ENCODE assay signal across 8 cellular contexts in the genomic region with DNA sequence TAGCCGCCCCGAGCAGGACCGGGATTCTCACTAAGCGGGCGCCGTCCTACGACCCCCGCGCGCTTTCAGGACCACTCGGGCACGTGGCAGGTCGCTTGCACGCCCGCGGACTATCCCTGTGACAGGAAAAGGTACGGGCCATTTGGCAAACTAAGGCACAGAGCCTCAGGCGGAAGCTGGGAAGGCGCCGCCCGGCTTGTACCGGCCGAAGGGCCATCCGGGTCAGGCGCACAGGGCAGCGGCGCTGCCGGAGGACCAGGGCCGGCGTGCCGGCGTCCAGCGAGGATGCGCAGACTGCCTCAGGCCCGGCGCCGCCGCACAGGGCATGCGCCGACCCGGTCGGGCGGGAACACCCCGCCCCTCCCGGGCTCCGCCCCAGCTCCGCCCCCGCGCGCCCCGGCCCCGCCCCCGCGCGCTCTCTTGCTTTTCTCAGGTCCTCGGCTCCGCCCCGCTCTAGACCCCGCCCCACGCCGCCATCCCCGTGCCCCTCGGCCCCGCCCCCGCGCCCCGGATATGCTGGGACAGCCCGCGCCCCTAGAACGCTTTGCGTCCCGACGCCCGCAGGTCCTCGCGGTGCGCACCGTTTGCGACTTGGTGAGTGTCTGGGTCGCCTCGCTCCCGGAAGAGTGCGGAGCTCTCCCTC. TPM values are rescaled to one million over a fixed set of nuclear protein-coding genes. Genes with fewer than 3 reads are reported as not detected.
A peak's percentile ranks its signal among the peaks of the same experiment; 100 is the strongest.
DNase-seq lines count a peak whose midpoint lies in the region; ATAC-seq lines count a peak whose summit lies in the region.

A gene (plus strand): TSS at position 539 of the 643 bp plus-strand sequence.

- H3K9me3 ChIP-seq in mononuclear cell (ENCODE audit: low read depth, low read length): no peaks in the 10 kb centered on the region

- no peaks in the 10 kb centered on the region for H3K27me3 ChIP-seq in mononuclear cell (ENCODE audit: insufficient read depth, low read length)

- DNase-seq in NCI-H1694 (lab: John Stamatoyannopoulos, UW) (peak; percentile 20), NCI-H1694 treated with DMSO at 0.1 percent for 48 hours (lab: John Stamatoyannopoulos, UW) (no peak), NCI-H748 treated with DMSO at 0.1 percent for 48 hours (lab: John Stamatoyannopoulos, UW) (peak; percentile 11), activated T-cell treated with anti-CD3 and anti-CD28 coated beads for 1 hour (ENCODE audit: low read depth) (peak; percentile 99), epidermal melanocyte (ENCODE audit: insufficient read length, low spot score) (peak; percentile 84)
- DNase-seq in stimulated activated CD8-positive, alpha-beta memory T cell treated with anti-CD3 and anti-CD28 coated beads, Interleukin-2, amount 100 ng/mL, for 1 hour (ENCODE audit: low read depth in 2 of 2): peak; percentile 98

- peaks cover 17% of the 10 kb centered on the region for H3K4me1 ChIP-seq in mononuclear cell (ENCODE audit: insufficient read depth, low read length)

- peak within 1 kb of the TSS; percentile 68 for H3K4me3 ChIP-seq in mononuclear cell (ENCODE audit: low read length)

- peak; percentile 92 for ATAC-seq in HG02885 (IDR thresholded peaks at IDR 0.05; ENCODE audit: poor library complexity, unreplicated experiment)

RNA-seq across cellular contexts. Expression of the gene that starts here (rescaled TPM):
- total RNA-seq in mononuclear cell: 10.3 TPM
